Comparison of ENCODE assay signal across 11 cellular contexts in genomic region chr3:56976666-56977560, GRCh38.
DNase-seq lines count a peak whose midpoint lies in the region; ATAC-seq and TF ChIP-seq lines count a peak whose summit lies in the region.
"Had no signal": no experiment of that assay in that cellular context is flagged by ENCODE, and none has a peak within 500 bp of the region (broad histone marks: within the 10 kb centered on the region; RNA-seq: fewer than 3 reads in every experiment).

No MANE protein-coding gene starts in this region.

- peak; percentile 7 for DNase-seq in AG09319 (ENCODE audit: extremely low read depth, low read depth)
- DNase-seq in MG63: peak; percentile 23
- no peak for DNase-seq in WTC11 (ENCODE audit: low spot score)
- DNase-seq in left kidney (ENCODE audit: low read depth, low spot score): peak; percentile 86
- no peak for DNase-seq in ureter (ENCODE audit: low spot score)
- no peak for DNase-seq in stimulated activated naive CD8-positive, alpha-beta T cell treated with anti-CD3 and anti-CD28 coated beads, Interleukin-15, amount 100 ng/mL, for 72 hours
- DNase-seq in activated naive CD4-positive, alpha-beta T cell treated with anti-CD3 and anti-CD28 coated beads, Interleukin-2, amount 50 U/mL, for 16 hours: no peak
- no peak for DNase-seq in kidney tubule cell (ENCODE audit: low spot score)
- DNase-seq: CD8-positive, alpha-beta T cell had no signal

- no peaks in the 10 kb centered on the region for H3K27me3 Mint-ChIP-seq in WTC11 (ENCODE audit: low read depth)
- no peaks in the 10 kb centered on the region for H3K27me3 Mint-ChIP-seq in stimulated activated naive CD8-positive, alpha-beta T cell treated with anti-CD3 and anti-CD28 coated beads, Interleukin-15, amount 100 ng/mL, for 72 hours
- H3K27me3 Mint-ChIP-seq: activated T-helper 17 cell treated with anti-CD3 and anti-CD28 coated beads, Interleukin-2, amount 50 U/mL, for 72 hours had no signal

- no peaks in the 10 kb centered on the region for H3K9me3 ChIP-seq in MG63

- no peak overlapping the region for H3K4me3 Mint-ChIP-seq in WTC11
- H3K4me3 Mint-ChIP-seq in stimulated activated naive CD8-positive, alpha-beta T cell treated with anti-CD3 and anti-CD28 coated beads, Interleukin-15, amount 100 ng/mL, for 72 hours: no peak overlapping the region
- H3K4me3 Mint-ChIP-seq: activated T-helper 17 cell treated with anti-CD3 and anti-CD28 coated beads, Interleukin-2, amount 50 U/mL, for 72 hours; CD8-positive, alpha-beta T cell had no signal

- no peaks in the 10 kb centered on the region for H3K36me3 ChIP-seq in MG63

- POLR2A ChIA-PET in WTC11 (lab: Charles Lee): no interaction called here

- no peaks in the 10 kb centered on the region; the same call in 1 of the 2 replicates for H3K36me3 Mint-ChIP-seq in WTC11
- H3K36me3 Mint-ChIP-seq: CD8-positive, alpha-beta T cell had no signal

- peaks cover 5% of the 10 kb centered on the region for H3K9me3 Mint-ChIP-seq in WTC11
- H3K9me3 Mint-ChIP-seq in stimulated activated naive CD8-positive, alpha-beta T cell treated with anti-CD3 and anti-CD28 coated beads, Interleukin-15, amount 100 ng/mL, for 72 hours: no peaks in the 10 kb centered on the region
- H3K9me3 Mint-ChIP-seq: activated T-helper 17 cell treated with anti-CD3 and anti-CD28 coated beads, Interleukin-2, amount 50 U/mL, for 72 hours; CD8-positive, alpha-beta T cell had no signal

- H3K27ac Mint-ChIP-seq in WTC11: no peak overlapping the region
- no peak overlapping the region for H3K27ac Mint-ChIP-seq in stimulated activated naive CD8-positive, alpha-beta T cell treated with anti-CD3 and anti-CD28 coated beads, Interleukin-15, amount 100 ng/mL, for 72 hours
- H3K27ac Mint-ChIP-seq: activated T-helper 17 cell treated with anti-CD3 and anti-CD28 coated beads, Interleukin-2, amount 50 U/mL, for 72 hours; CD8-positive, alpha-beta T cell had no signal

- H3K27me3 ChIP-seq in MG63: no peaks in the 10 kb centered on the region

- H3K4me1 Mint-ChIP-seq in WTC11: peaks cover 8% of the 10 kb centered on the region
- peaks cover 28% of the 10 kb centered on the region for H3K4me1 Mint-ChIP-seq in stimulated activated naive CD8-positive, alpha-beta T cell treated with anti-CD3 and anti-CD28 coated beads, Interleukin-15, amount 100 ng/mL, for 72 hours

- CTCF ChIA-PET in WTC11 (lab: Charles Lee): interaction anchor here (0.9 to 1.4 kb wide), 3 partner anchors 12 to 175 kb away, joined by 3 to 6 read pairs (median 5); partner anchors contain the start of gene ARHGEF3

- TF ChIP-seq CTCF in AG09319 (IDR thresholded peaks at IDR 0.05; ENCODE audit: low read depth, low read length) (no peak), WTC11 (IDR thresholded peaks at IDR 0.05) (no peak)

- ATAC-seq in WTC11: 0 out of 2 replicates have a peak, but pooled peaks have one; percentile 28
- no peak for ATAC-seq in stimulated activated naive CD8-positive, alpha-beta T cell treated with anti-CD3 and anti-CD28 coated beads, Interleukin-15, amount 100 ng/mL, for 72 hours
- ATAC-seq: activated T-helper 17 cell treated with anti-CD3 and anti-CD28 coated beads, Interleukin-2, amount 50 U/mL, for 72 hours; CD8-positive, alpha-beta T cell; Right ventricle myocardium inferior had no signal

- no peak overlapping the region for H3K4me3 ChIP-seq in MG63

TF ChIP-seq in WTC11, 78 proteins besides CTCF, POLR2A, EP300 and RAD21 (continues in another document):
- no peak for TF ChIP-seq HMGXB4 (CRISPR knock-in tag; IDR thresholded peaks at IDR 0.05)
- no peak for TF ChIP-seq MLX (CRISPR knock-in tag; IDR thresholded peaks at IDR 0.05)
- TF ChIP-seq SOX15 (CRISPR knock-in tag; IDR thresholded peaks at IDR 0.05): no peak
- TF ChIP-seq TP53 (CRISPR knock-in tag; IDR thresholded peaks at IDR 0.05): no peak
- TF ChIP-seq ETV6 (CRISPR knock-in tag; IDR thresholded peaks at IDR 0.05): no peak
- no peak for TF ChIP-seq NFATC4 (CRISPR knock-in tag; IDR thresholded peaks at IDR 0.05)
- no peak for TF ChIP-seq STAT6 (CRISPR knock-in tag; conservative IDR thresholded peaks at IDR 0.05; ENCODE audit: low read depth)
- TF ChIP-seq CREM (CRISPR knock-in tag; IDR thresholded peaks at IDR 0.05): no peak
- TF ChIP-seq IRF2 (CRISPR knock-in tag; IDR thresholded peaks at IDR 0.05; ENCODE audit: borderline replicate concordance, low read depth): no peak
- TF ChIP-seq AR (CRISPR knock-in tag; IDR thresholded peaks at IDR 0.05): no peak
- no peak for TF ChIP-seq ZNF425 (CRISPR knock-in tag; conservative IDR thresholded peaks at IDR 0.05)

Comparison
In these comparisons a context has a peak if more than half of its experiments do, and no peak if none do; other contexts are left out.
1. DNase-seq: peak in AG09319 (single experiment), MG63 (single experiment) and left kidney (single experiment); none in WTC11 (single experiment), ureter (single experiment), stimulated activated naive CD8-positive, alpha-beta T cell treated with anti-CD3 and anti-CD28 coated beads, Interleukin-15, amount 100 ng/mL, for 72 hours (0 of 2), activated naive CD4-positive, alpha-beta T cell treated with anti-CD3 and anti-CD28 coated beads, Interleukin-2, amount 50 U/mL, for 16 hours (single experiment) and kidney tubule cell (single experiment).